In genomic region chr3:30934208-30934550, GRCh38 we compare ENCODE assay signal across 9 cellular contexts. TPM values are rescaled to one million over a fixed set of nuclear protein-coding genes. Genes with fewer than 3 reads are reported as not detected.
DNase-seq lines count a peak whose midpoint lies in the region; ATAC-seq and TF ChIP-seq lines count a peak whose summit lies in the region.
"Had no signal": no experiment of that assay in that cellular context is flagged by ENCODE, and none has a peak within 500 bp of the region (broad histone marks: within the 10 kb centered on the region; RNA-seq: fewer than 3 reads in every experiment).

No MANE protein-coding gene starts in this region.

- intact Hi-C loops in Panc1 (cut with micrococcal nuclease; ENCODE audit: unreplicated experiment): loop anchor here (5.0 kb wide), 1 partner anchor 198 kb away; no protein-coding TSS in a partner anchor
- intact Hi-C loops in spleen (cut with DNase I; ENCODE audit: low total_unique reads): no loop called here

- H3K4me1 ChIP-seq in Panc1 (ENCODE audit: control insufficient read depth, insufficient read depth, low read length) (no peaks in the 10 kb centered on the region), spleen (peaks cover 0 to 8% (median 0%) of the 10 kb centered on the region in 6 donors)

- POLR2A ChIA-PET in HEK293T (lab: Yijun Ruan, JAX) (no interaction called here), Panc1 (lab: Charles Lee) (no interaction called here)

- TF ChIP-seq CTCF in AG10803 (conservative IDR thresholded peaks at IDR 0.05; ENCODE audit: low read length) (peak; percentile 83), Panc1 (IDR thresholded peaks at IDR 0.05) (peak; percentile 48; the same call in 1 of the 2 replicates), fibroblast of pulmonary artery (IDR thresholded peaks at IDR 0.05; ENCODE audit: low read length, missing control alignments) (peak; percentile 68), spleen (IDR thresholded peaks at IDR 0.05 in 8 of 11, conservative IDR thresholded peaks at IDR 0.05 in 3 of 11) (peak in 7 of 11 experiments; percentile 14 to 47 (median 36))

- in situ Hi-C loops in Panc1 (cut with HindIII; ENCODE audit: low pct_unique_long_range_greater_than_20kb, low sequenced_read_pairs): no loop called here

- CTCF ChIA-PET in HEK293T (lab: Yijun Ruan, JAX): interaction anchor here (0.6 to 1.4 kb wide), 4 partner anchors 159 to 269 kb away, joined by 3 to 5 read pairs (median 3); no protein-coding TSS in a partner anchor
- CTCF ChIA-PET in Panc1 (lab: Charles Lee): interaction anchor here (1.1 kb wide), 1 partner anchor 564 kb away, joined by 4 read pairs; no protein-coding TSS in a partner anchor

- no peaks in the 10 kb centered on the region for H3K36me3 ChIP-seq in Panc1 (ENCODE audit: control insufficient read depth, insufficient read depth, low read length)
- H3K36me3 ChIP-seq in spleen: no peaks in the 10 kb centered on the region

- H3K9me3 ChIP-seq in Panc1 (ENCODE audit: control insufficient read depth, insufficient read depth, low read depth, low read length): no peaks in the 10 kb centered on the region
- peaks cover 0 to 4% (median 0%) of the 10 kb centered on the region in 8 donors for H3K9me3 ChIP-seq in spleen

- DNase-seq in AG10803 (ENCODE audit: low read depth) (peak; percentile 77), HEK293T (ENCODE audit: extremely low spot score) (peak; percentile 31), Panc1 (ENCODE audit: low read depth, low spot score) (peak; percentile 17), fibroblast of pulmonary artery (ENCODE audit: low read depth) (peak; percentile 81), spleen (no peak)

- no peak overlapping the region for H3K27ac ChIP-seq in Panc1 (ENCODE audit: low read length)
- no peak overlapping the region for H3K27ac ChIP-seq in spleen

- no peaks in the 10 kb centered on the region for H3K27me3 ChIP-seq in Panc1 (ENCODE audit: control insufficient read depth, insufficient read depth, low read length)
- H3K27me3 ChIP-seq in spleen (replicated peaks in 1 of 7): no peaks in the 10 kb centered on the region

- WGBS in spleen, 5 donors: 23 to 33% (median 31%) methylated on average over 6 of the region's 6 CpGs

- no peak overlapping the region for H3K4me3 ChIP-seq in AG10803 (ENCODE audit: low read length)
- no peak overlapping the region for H3K4me3 ChIP-seq in Panc1 (ENCODE audit: low read depth in 2 of 2, low read length in 2 of 2)
- no peak overlapping the region for H3K4me3 ChIP-seq in fibroblast of pulmonary artery (replicated peaks; ENCODE audit: low read depth, low read length)
- no peak overlapping the region for H3K4me3 ChIP-seq in spleen

- no peak for TF ChIP-seq POLR2A in spleen (IDR thresholded peaks at IDR 0.05)

- no TSS peak for BruUV-seq in Panc1 (replicated peaks; lab: Mats Ljungman, UMichigan)

- ATAC-seq in Panc1 (peak; percentile 65; the same call in 1 of the 2 replicates), GM18498 (IDR thresholded peaks at IDR 0.05; ENCODE audit: unreplicated experiment) (no peak), GM18519 (IDR thresholded peaks at IDR 0.05; ENCODE audit: low FRiP score, unreplicated experiment) (no peak), GM21526 (IDR thresholded peaks at IDR 0.05; ENCODE audit: low FRiP score, unreplicated experiment) (no peak)

TF ChIP-seq in HEK293T, 16 proteins besides CTCF, POLR2A, EP300 and RAD21:
- no peak for TF ChIP-seq TARDBP (IDR thresholded peaks at IDR 0.05)
- TF ChIP-seq FOXK2 (IDR thresholded peaks at IDR 0.05): no peak
- TF ChIP-seq HDGF (IDR thresholded peaks at IDR 0.05; ENCODE audit: borderline replicate concordance): no peak
- TF ChIP-seq L3MBTL2 (conservative IDR thresholded peaks at IDR 0.05): no peak
- TF ChIP-seq ARNT (IDR thresholded peaks at IDR 0.05): no peak
- TF ChIP-seq, protein P1, sequence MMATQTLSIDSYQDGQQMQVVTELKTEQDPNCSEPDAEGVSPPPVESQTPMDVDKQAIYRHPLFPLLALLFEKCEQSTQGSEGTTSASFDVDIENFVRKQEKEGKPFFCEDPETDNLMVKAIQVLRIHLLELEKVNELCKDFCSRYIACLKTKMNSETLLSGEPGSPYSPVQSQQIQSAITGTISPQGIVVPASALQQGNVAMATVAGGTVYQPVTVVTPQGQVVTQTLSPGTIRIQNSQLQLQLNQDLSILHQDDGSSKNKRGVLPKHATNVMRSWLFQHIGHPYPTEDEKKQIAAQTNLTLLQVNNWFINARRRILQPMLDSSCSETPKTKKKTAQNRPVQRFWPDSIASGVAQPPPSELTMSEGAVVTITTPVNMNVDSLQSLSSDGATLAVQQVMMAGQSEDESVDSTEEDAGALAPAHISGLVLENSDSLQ (IDR thresholded peaks at IDR 0.05): no peak
- TF ChIP-seq SUZ12 (IDR thresholded peaks at IDR 0.05): no peak
- no peak for TF ChIP-seq SP1 (IDR thresholded peaks at IDR 0.05)
- TF ChIP-seq LEF1 (IDR thresholded peaks at IDR 0.05; ENCODE audit: borderline replicate concordance): no peak
- no peak for TF ChIP-seq NFRKB (IDR thresholded peaks at IDR 0.05)
- no peak for TF ChIP-seq FOXA1 (IDR thresholded peaks at IDR 0.05)

RNA-seq across cellular contexts. Expression of gene GADL1, which starts 39.7 kb away (rescaled TPM):
- not detected for total RNA-seq in Panc1 (2021; ENCODE audit: unreplicated experiment)
- not detected for polyA plus RNA-seq in Panc1 (2012; ENCODE audit: insufficient read length)
- under 1 TPM in 2 of 7 donors, not detected in 5; 0.12 to 0.16 TPM for total RNA-seq in spleen
- under 1 TPM in 2 of 3 donors, not detected in 1; 0.02 to 0.03 TPM for polyA plus RNA-seq in spleen
- polyA plus RNA-seq: urinary bladder had no signal
